ENCODE assay signal across 1 cellular context in the genomic region with DNA sequence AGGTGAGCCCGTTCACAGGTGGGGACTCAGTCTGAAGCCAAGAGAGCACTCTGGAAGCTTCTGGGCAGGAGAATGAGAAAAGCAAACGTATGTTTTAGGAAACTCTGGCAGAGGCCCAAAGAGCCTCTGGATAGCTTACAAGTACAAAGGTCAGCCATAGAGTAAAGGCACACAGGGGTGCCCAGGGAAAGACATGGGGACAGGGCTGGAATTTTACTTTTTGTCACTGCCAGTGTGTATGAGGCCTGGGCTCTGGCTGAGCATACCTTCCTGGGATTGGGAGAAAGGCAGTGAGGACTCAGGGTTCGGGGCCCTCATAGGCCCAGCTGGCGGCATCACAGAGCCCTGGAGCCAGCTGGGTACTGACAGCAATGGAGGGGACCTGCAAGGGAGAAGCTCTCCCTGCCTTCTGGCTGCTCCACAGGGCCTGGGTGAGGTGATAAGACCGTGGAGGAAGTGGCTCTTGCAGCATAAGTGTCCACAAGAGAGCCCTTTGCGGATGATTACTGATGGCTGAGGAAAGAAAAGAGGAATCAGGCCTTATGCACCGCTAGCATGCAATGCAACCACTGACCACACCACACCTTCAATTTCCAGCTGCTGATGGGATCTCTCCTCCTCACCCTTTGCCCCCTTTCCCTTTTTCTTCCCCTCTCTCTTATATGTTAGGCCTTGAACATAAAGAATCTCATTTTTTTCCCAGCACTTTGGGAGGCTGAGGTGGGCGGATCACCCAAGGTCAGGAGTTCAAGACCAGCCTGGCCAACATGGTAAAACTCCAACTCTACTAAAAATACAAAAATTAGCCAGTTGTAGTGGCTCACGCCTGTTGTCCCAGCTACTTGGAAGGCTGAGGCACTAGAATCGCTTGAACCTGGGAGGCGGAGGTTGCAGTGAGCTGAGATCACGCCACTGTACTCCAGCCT.
TF ChIP-seq lines count a peak whose summit lies in the region.

No MANE protein-coding gene starts in this region.

TF ChIP-seq in SK-N-SH, 30 proteins besides CTCF, POLR2A, EP300 and RAD21 (continued from another document):
- TF ChIP-seq SMC3 (IDR thresholded peaks at IDR 0.05; ENCODE audit: low read depth, low read length) (no peak), CHD2 (IDR thresholded peaks at IDR 0.05; ENCODE audit: low read length, partially characterized antibody) (no peak), GATA2 (CRISPR knock-in tag; IDR thresholded peaks at IDR 0.05) (no peak), SIN3A (IDR thresholded peaks at IDR 0.05; ENCODE audit: borderline replicate concordance, low read depth, low read length) (no peak), TCF12 (IDR thresholded peaks at IDR 0.05) (no peak), FOXM1 (IDR thresholded peaks at IDR 0.05; ENCODE audit: low read depth) (no peak), MXI1 (IDR thresholded peaks at IDR 0.05; ENCODE audit: low read depth, low read length) (no peak), EZH2phosphoT487 (IDR thresholded peaks at IDR 0.05; ENCODE audit: borderline replicate concordance, low read depth) (no peak), JUND (IDR thresholded peaks at IDR 0.05) (no peak), NFIC (IDR thresholded peaks at IDR 0.05; ENCODE audit: borderline replicate concordance) (no peak), GABPA (IDR thresholded peaks at IDR 0.05; ENCODE audit: low read depth) (no peak), MEF2A (IDR thresholded peaks at IDR 0.05; ENCODE audit: borderline replicate concordance, low read depth) (no peak), RFX5 (IDR thresholded peaks at IDR 0.05; ENCODE audit: low read length) (no peak), TEAD4 (IDR thresholded peaks at IDR 0.05; ENCODE audit: borderline replicate concordance, insufficient read depth) (no peak)
- TF ChIP-seq, protein P1, sequence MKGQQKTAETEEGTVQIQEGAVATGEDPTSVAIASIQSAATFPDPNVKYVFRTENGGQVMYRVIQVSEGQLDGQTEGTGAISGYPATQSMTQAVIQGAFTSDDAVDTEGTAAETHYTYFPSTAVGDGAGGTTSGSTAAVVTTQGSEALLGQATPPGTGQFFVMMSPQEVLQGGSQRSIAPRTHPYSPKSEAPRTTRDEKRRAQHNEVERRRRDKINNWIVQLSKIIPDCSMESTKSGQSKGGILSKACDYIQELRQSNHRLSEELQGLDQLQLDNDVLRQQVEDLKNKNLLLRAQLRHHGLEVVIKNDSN (IDR thresholded peaks at IDR 0.05; ENCODE audit: borderline replicate concordance, low read depth), result no peak
- TF ChIP-seq, protein P2, sequence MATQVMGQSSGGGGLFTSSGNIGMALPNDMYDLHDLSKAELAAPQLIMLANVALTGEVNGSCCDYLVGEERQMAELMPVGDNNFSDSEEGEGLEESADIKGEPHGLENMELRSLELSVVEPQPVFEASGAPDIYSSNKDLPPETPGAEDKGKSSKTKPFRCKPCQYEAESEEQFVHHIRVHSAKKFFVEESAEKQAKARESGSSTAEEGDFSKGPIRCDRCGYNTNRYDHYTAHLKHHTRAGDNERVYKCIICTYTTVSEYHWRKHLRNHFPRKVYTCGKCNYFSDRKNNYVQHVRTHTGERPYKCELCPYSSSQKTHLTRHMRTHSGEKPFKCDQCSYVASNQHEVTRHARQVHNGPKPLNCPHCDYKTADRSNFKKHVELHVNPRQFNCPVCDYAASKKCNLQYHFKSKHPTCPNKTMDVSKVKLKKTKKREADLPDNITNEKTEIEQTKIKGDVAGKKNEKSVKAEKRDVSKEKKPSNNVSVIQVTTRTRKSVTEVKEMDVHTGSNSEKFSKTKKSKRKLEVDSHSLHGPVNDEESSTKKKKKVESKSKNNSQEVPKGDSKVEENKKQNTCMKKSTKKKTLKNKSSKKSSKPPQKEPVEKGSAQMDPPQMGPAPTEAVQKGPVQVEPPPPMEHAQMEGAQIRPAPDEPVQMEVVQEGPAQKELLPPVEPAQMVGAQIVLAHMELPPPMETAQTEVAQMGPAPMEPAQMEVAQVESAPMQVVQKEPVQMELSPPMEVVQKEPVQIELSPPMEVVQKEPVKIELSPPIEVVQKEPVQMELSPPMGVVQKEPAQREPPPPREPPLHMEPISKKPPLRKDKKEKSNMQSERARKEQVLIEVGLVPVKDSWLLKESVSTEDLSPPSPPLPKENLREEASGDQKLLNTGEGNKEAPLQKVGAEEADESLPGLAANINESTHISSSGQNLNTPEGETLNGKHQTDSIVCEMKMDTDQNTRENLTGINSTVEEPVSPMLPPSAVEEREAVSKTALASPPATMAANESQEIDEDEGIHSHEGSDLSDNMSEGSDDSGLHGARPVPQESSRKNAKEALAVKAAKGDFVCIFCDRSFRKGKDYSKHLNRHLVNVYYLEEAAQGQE (IDR thresholded peaks at IDR 0.05; ENCODE audit: low read depth, low read length), result no peak
- TF ChIP-seq, protein P3, sequence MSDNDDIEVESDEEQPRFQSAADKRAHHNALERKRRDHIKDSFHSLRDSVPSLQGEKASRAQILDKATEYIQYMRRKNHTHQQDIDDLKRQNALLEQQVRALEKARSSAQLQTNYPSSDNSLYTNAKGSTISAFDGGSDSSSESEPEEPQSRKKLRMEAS (IDR thresholded peaks at IDR 0.05; ENCODE audit: low read depth), result no peak
- TF ChIP-seq, protein P4, sequence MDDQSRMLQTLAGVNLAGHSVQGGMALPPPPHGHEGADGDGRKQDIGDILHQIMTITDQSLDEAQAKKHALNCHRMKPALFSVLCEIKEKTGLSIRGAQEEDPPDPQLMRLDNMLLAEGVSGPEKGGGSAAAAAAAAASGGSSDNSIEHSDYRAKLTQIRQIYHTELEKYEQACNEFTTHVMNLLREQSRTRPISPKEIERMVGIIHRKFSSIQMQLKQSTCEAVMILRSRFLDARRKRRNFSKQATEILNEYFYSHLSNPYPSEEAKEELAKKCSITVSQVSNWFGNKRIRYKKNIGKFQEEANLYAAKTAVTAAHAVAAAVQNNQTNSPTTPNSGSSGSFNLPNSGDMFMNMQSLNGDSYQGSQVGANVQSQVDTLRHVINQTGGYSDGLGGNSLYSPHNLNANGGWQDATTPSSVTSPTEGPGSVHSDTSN (IDR thresholded peaks at IDR 0.05), result no peak
